ENCODE assay signal across 3 cellular contexts in the genomic region with DNA sequence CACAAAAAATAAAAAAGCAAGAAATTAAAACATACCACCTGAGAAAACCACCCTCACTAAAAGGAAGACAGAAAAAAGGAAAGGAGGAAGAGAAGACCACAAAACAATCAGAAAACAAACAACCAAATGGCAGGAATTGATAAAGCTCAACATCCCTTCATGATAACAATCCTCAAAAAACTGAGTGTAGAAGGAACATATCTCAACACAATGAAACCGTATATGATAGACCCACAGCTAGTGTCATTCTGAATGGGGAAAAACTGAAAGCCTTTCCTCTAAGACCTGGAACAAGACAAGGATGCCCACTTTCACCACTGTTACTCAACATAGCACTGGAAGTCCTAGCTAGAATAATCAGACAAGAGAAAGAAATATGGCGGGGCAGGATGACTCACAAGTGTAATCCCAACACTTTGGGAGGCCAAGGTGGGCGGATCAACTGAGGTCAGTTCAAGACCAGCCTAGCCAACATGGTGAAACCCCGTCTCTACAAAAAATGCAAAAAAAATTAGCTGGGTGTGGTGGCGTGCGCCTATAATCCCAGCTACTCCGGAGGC. TPM values are rescaled to one million over a fixed set of nuclear protein-coding genes. Genes with fewer than 3 reads are reported as not detected.
"Had no signal": no experiment of that assay in that cellular context is flagged by ENCODE, and none has a peak within 500 bp of the region (broad histone marks: within the 10 kb centered on the region; RNA-seq: fewer than 3 reads in every experiment).

No MANE protein-coding gene starts in this region.

RNA-seq across cellular contexts. Expression of a gene that starts 38.4 kb away (rescaled TPM):
- total RNA-seq: naive thymus-derived CD8-positive, alpha-beta T cell; natural killer cell treated with Interleukin-12 subunit alpha and Interleukin-12 subunit beta and Interleukin-15 and Interleukin-18, amount 100 ng/mL, for 72 hours; osteocyte had no signal
- polyA plus RNA-seq: naive thymus-derived CD8-positive, alpha-beta T cell had no signal
